In the genomic region with DNA sequence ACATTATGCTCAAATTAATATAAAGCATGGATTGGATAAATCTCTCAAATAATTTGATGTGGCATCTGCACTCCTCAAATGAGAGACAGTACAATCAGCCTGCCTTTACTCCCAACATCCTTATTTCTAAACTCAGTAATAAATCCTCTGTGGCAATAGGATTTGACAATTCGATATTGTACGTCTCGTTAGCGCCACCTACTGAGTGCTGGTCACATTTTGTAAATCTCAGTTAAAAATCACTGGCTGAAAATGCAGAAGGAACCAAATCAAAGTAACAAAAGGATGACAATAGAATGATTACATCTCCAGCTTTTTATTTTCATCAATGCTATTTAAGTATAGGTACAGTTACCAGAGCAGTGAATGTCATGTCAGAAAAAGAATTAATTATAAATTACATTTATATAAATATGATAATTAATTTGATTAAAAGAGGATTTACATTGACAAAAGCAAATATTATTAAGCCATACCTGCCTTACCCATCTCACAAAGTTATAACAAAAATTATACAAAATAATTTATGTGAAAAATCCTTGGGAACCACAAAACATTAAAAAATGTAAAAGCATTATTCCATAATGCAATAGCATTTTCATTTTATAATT, we compare ENCODE assay signal across 8 cellular contexts. TPM values are rescaled to one million over a fixed set of nuclear protein-coding genes. Genes with fewer than 3 reads are reported as not detected.
DNase-seq lines count a peak whose midpoint lies in the region; ATAC-seq and TF ChIP-seq lines count a peak whose summit lies in the region.

No MANE protein-coding gene starts in this region.

- DNase-seq in BE2C = peak; percentile 80
- DNase-seq in NCI-H1048 (lab: John Stamatoyannopoulos, UW) = peak; percentile 50
- DNase-seq in SW 1271 (lab: John Stamatoyannopoulos, UW) = peak; percentile 15 to 64
- peak; percentile 72 for DNase-seq in amniotic epithelial cell (ENCODE audit: low read depth)
- DNase-seq in right atrium auricular region (ENCODE audit: low spot score) = peak; percentile 78
- peak; percentile 88 for DNase-seq in sciatic nerve (ENCODE audit: low spot score)
- no peak for DNase-seq in mesenteric fat pad (ENCODE audit: low spot score)

- H3K27ac ChIP-seq in right atrium auricular region = no peak overlapping the region

- ATAC-seq in GM19468 (IDR thresholded peaks at IDR 0.05; ENCODE audit: extremely low read depth, unreplicated experiment) (peak; percentile 43), sciatic nerve (no peak)

- H3K4me1 ChIP-seq in BE2C (no peaks in the 10 kb centered on the region), right atrium auricular region (no peaks in the 10 kb centered on the region)

- no peaks in the 10 kb centered on the region for H3K9me3 ChIP-seq in BE2C
- H3K9me3 ChIP-seq in right atrium auricular region = no peaks in the 10 kb centered on the region

- H3K4me3 ChIP-seq in BE2C (ENCODE audit: low read depth, low read length) (no peak overlapping the region), right atrium auricular region (no peak overlapping the region)

- intact Hi-C loops in sciatic nerve (cut with DNase I) = no loop called here

- H3K36me3 ChIP-seq in BE2C = no peaks in the 10 kb centered on the region
- no peaks in the 10 kb centered on the region for H3K36me3 ChIP-seq in right atrium auricular region

- no peaks in the 10 kb centered on the region for H3K27me3 ChIP-seq in BE2C
- no peaks in the 10 kb centered on the region for H3K27me3 ChIP-seq in right atrium auricular region

- TF ChIP-seq CTCF in BE2C (IDR thresholded peaks at IDR 0.05; ENCODE audit: low read depth, low read length) (peak; percentile 80), right atrium auricular region (IDR thresholded peaks at IDR 0.05) (peak; percentile 64 to 79)

RNA-seq across cellular contexts. Expression of gene GJE1, which starts 20.2 kb away (rescaled TPM):
- polyA plus RNA-seq in BE2C (2012; ENCODE audit: insufficient read depth, insufficient read length, low read depth) = not detected
- not detected for total RNA-seq in right atrium auricular region
- total RNA-seq in sciatic nerve = not detected
- not detected for total RNA-seq in mesenteric fat pad

RNA-seq across cellular contexts. Expression of gene NMBR, which starts 34.4 kb away (rescaled TPM):
- polyA plus RNA-seq in BE2C (2012; ENCODE audit: insufficient read depth, insufficient read length, low read depth) = not detected
- total RNA-seq in right atrium auricular region (not detected), sciatic nerve (0.45 TPM), mesenteric fat pad (not detected)

RNA-seq across cellular contexts. Expression of gene VTA1, which starts 34.5 kb away (rescaled TPM):
- 64.7 TPM for polyA plus RNA-seq in BE2C (2012; ENCODE audit: insufficient read depth, insufficient read length, low read depth)
- total RNA-seq in right atrium auricular region (10 to 100 TPM; 28.2 to 36.4 TPM), sciatic nerve (35.1 TPM), mesenteric fat pad (33.4 TPM)
